Comparison of ENCODE assay signal across 13 cellular contexts in the genomic region with DNA sequence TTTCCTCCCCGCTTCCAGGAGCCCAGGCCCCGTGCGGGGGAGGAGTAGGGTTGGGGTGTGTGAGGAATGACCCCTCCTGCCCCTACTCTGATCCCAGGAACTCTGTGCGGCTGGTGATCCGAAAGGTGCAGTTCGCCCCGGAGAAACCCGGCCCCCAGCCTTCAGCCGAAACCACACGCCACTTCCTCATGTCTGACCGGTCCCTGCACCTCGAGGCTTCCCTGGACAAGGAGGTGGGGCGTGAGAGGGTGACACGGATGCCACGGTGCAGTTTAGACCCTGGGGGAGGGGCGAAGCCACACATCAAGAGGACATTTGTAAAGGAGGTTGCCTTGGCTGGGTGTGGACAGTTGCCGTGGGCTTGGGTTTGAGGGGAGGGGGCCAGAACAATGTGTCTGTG. TPM values are rescaled to one million over a fixed set of nuclear protein-coding genes. Genes with fewer than 3 reads are reported as not detected.
"Had no signal": no experiment of that assay in that cellular context is flagged by ENCODE, and none has a peak within 500 bp of the region (broad histone marks: within the 10 kb centered on the region; RNA-seq: fewer than 3 reads in every experiment).

No MANE protein-coding gene starts in this region.

- H3K4me1 ChIP-seq: gastrocnemius medialis had no signal

- H3K4me3 Mint-ChIP-seq: activated CD4-positive, alpha-beta T cell treated with anti-CD3 and anti-CD28 coated beads for 36 hours; activated T-helper 17 cell treated with anti-CD3 and anti-CD28 coated beads, Interleukin-2, amount 50 U/mL, for 72 hours; brain; stimulated activated memory B cell treated with anti-CD40 and anti-IgM and Interleukin-4, amounts not matched to agents 10 μg/mL and 1 μg/mL and 100 μg/mL, for 72 hours had no signal

- DNase-seq: activated CD4-positive, alpha-beta T cell treated with anti-CD3 and anti-CD28 coated beads for 36 hours; activated naive CD4-positive, alpha-beta T cell treated with Interleukin-2 at 50 U/mL for 16 hours; amygdala; cortex of kidney; gastrocnemius medialis; heart left ventricle; left colon; mammary epithelial cell; retina had no signal

- H3K9me3 ChIP-seq: gastrocnemius medialis, heart left ventricle had no signal

- H3K4me3 ChIP-seq: gastrocnemius medialis, heart left ventricle had no signal

- H3K27me3 Mint-ChIP-seq: activated CD4-positive, alpha-beta T cell treated with anti-CD3 and anti-CD28 coated beads for 36 hours; activated T-helper 17 cell treated with anti-CD3 and anti-CD28 coated beads, Interleukin-2, amount 50 U/mL, for 72 hours; brain; stimulated activated memory B cell treated with anti-CD40 and anti-IgM and Interleukin-4, amounts not matched to agents 10 μg/mL and 1 μg/mL and 100 μg/mL, for 72 hours had no signal

- H3K9me3 Mint-ChIP-seq: activated T-helper 17 cell treated with anti-CD3 and anti-CD28 coated beads, Interleukin-2, amount 50 U/mL, for 72 hours; brain; stimulated activated memory B cell treated with anti-CD40 and anti-IgM and Interleukin-4, amounts not matched to agents 10 μg/mL and 1 μg/mL and 100 μg/mL, for 72 hours had no signal

- H3K27ac Mint-ChIP-seq: activated CD4-positive, alpha-beta T cell treated with anti-CD3 and anti-CD28 coated beads for 36 hours; activated T-helper 17 cell treated with anti-CD3 and anti-CD28 coated beads, Interleukin-2, amount 50 U/mL, for 72 hours; brain; stimulated activated memory B cell treated with anti-CD40 and anti-IgM and Interleukin-4, amounts not matched to agents 10 μg/mL and 1 μg/mL and 100 μg/mL, for 72 hours had no signal

- ATAC-seq: activated CD4-positive, alpha-beta T cell treated with anti-CD3 and anti-CD28 coated beads for 36 hours; activated T-helper 17 cell treated with anti-CD3 and anti-CD28 coated beads, Interleukin-2, amount 50 U/mL, for 72 hours; gastrocnemius medialis; heart left ventricle; left colon; stimulated activated memory B cell treated with anti-CD40 and anti-IgM and Interleukin-4, amounts not matched to agents 10 μg/mL and 1 μg/mL and 100 μg/mL, for 72 hours had no signal

- H3K36me3 ChIP-seq: gastrocnemius medialis had no signal

- H3K27ac ChIP-seq: epithelial cell of prostate, gastrocnemius medialis, heart left ventricle had no signal

- H3K27me3 ChIP-seq: gastrocnemius medialis, heart left ventricle had no signal

- H3K4me1 Mint-ChIP-seq: brain had no signal

RNA-seq across cellular contexts. Expression of a gene that starts 21.8 kb away (rescaled TPM):
- total RNA-seq: gastrocnemius medialis had no signal
